In the genomic region with DNA sequence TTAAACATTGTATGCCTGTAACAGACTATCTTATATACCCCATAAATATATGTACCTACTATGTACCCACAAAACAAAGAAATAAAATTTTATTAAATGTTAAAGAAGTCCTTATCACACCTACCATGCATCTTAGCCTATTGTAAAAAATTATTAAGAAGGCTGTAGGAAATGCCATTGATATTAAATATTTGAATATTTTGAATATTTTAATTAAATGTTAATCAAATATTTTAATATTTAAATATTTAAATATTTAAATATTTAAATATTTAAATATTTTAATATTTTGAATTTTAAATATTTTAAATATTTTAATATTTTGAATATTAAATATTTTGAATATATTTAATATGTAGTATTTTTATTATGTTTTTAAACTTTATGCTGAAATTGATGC, we compare ENCODE assay signal across 30 cellular contexts.
"Had no signal": no experiment of that assay in that cellular context is flagged by ENCODE, and none has a peak within 500 bp of the region (broad histone marks: within the 10 kb centered on the region; RNA-seq: fewer than 3 reads in every experiment).

No MANE protein-coding gene starts in this region.

- ATAC-seq: activated CD4-positive, alpha-beta T cell treated with anti-CD3 and anti-CD28 coated beads for 36 hours; activated CD8-positive, alpha-beta memory T cell treated with anti-CD3 and anti-CD28 coated beads, Interleukin-2, amount 10 ng/mL, durations not matched to agents 7 days and 5 days; activated CD8-positive, alpha-beta T cell treated with anti-CD3 and anti-CD28 coated beads, Interleukin-2, amount 10 ng/mL, durations not matched to agents 7 days and 5 days; activated naive CD8-positive, alpha-beta T cell treated with anti-CD3 and anti-CD28 coated beads, Interleukin-2, amount 50 U/mL, for 24 hours; body of pancreas; esophagus mucosa; gastrocnemius medialis; heart left ventricle; T-helper 17 cell had no signal

- H3K36me3 ChIP-seq: adrenal gland, colonic mucosa, gastrocnemius medialis, heart left ventricle had no signal

- H3K4me1 ChIP-seq: adrenal gland, body of pancreas, colonic mucosa, gastrocnemius medialis, heart left ventricle had no signal

- H3K9me3 ChIP-seq: adrenal gland, body of pancreas, colonic mucosa, gastrocnemius medialis had no signal

- H3K4me3 ChIP-seq: adrenal gland, body of pancreas, colonic mucosa, gastrocnemius medialis, heart left ventricle had no signal

- DNase-seq: activated CD4-positive, alpha-beta memory T cell treated with anti-CD3 and anti-CD28 coated beads for 36 hours; activated CD4-positive, alpha-beta T cell treated with anti-CD3 and anti-CD28 coated beads for 36 hours; activated CD4-positive, alpha-beta T cell treated with anti-CD3 and anti-CD28 coated beads, Interleukin-2, amount 10 ng/mL, durations not matched to agents 24 days and 14 days; activated CD4-positive, CD25-positive, alpha-beta regulatory T cell; activated CD4-positive, CD25-positive, alpha-beta regulatory T cell treated with anti-CD3 and anti-CD28 coated beads, Interleukin-2, amount 50 U/mL, for 72 hours; activated CD8-positive, alpha-beta memory T cell treated with anti-CD3 and anti-CD28 coated beads, Interleukin-2, amount 10 ng/mL, durations not matched to agents 7 days and 5 days; activated CD8-positive, alpha-beta memory T cell treated with anti-CD3 and anti-CD28 coated beads, Interleukin-2, amount 50 U/mL, for 4 hours; activated CD8-positive, alpha-beta T cell treated with anti-CD3 and anti-CD28 coated beads, Interleukin-2, amount 10 ng/mL, durations not matched to agents 7 days and 5 days; activated effector memory CD4-positive, alpha-beta T cell treated with anti-CD3 and anti-CD28 coated beads, Interleukin-2, amount 50 U/mL, for 16 hours; activated naive CD4-positive, alpha-beta T cell treated with anti-CD3 and anti-CD28 coated beads for 36 hours; activated naive CD8-positive, alpha-beta T cell treated with anti-CD3 and anti-CD28 coated beads for 36 hours; activated naive CD8-positive, alpha-beta T cell treated with anti-CD3 and anti-CD28 coated beads, Interleukin-2, amount 50 U/mL, for 24 hours; activated T-cell treated with anti-CD3 and anti-CD28 coated beads, Interleukin-2, amount 50 U/mL, for 1 hour; activated T-cell treated with anti-CD3 and anti-CD28 coated beads, Interleukin-2, amount 50 U/mL, for 48 hours; adrenal gland; amygdala; aorta; body of pancreas; caudate nucleus; colonic mucosa; effector CD8-positive, alpha-beta T cell; foreskin fibroblast; gastrocnemius medialis; glutamatergic neuron; heart left ventricle; T-helper 1 cell; T-helper 17 cell; T1000 had no signal

- H3K27ac ChIP-seq: adrenal gland, body of pancreas, colonic mucosa, gastrocnemius medialis, heart left ventricle, VCaP had no signal
